ENCODE assay signal across 9 cellular contexts in the genomic region with DNA sequence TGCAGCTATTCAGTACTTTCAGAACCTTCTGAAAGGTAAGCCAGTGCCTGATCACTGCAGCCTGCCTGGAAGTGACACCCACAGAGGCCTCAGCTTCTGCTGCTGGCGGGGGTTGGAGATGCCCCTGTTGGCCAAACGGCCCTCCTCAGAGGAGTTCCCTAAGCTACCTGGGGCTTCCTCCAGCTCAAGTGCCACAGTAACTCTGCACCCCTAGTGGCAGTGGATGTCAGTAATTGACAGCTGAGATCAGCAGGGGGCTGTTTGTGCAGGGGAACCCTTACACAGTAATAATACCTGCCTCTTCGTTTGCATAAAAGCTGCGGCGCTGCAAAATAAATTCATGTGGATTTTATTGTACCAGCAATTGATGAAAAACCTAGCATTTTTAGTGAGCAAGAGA. TPM values are rescaled to one million over a fixed set of nuclear protein-coding genes. Genes with fewer than 3 reads are reported as not detected.
A peak's percentile ranks its signal among the peaks of the same experiment; 100 is the strongest.
DNase-seq lines count a peak whose midpoint lies in the region; ATAC-seq and TF ChIP-seq lines count a peak whose summit lies in the region.
"Had no signal": no experiment of that assay in that cellular context is flagged by ENCODE, and none has a peak within 500 bp of the region (broad histone marks: within the 10 kb centered on the region; RNA-seq: fewer than 3 reads in every experiment).

No MANE protein-coding gene starts in this region.

- H3K9me2 ChIP-seq in GM23338 (ENCODE audit: insufficient read depth) (no peaks in the 10 kb centered on the region), PC-3 (replicated peaks; ENCODE audit: low read length) (no peaks in the 10 kb centered on the region)

- H3K36me3 Mint-ChIP-seq in GM23338 (ENCODE audit: low read depth) (no peaks in the 10 kb centered on the region), nephron progenitor cell (ENCODE audit: low read depth) (no peaks in the 10 kb centered on the region)

- CTCF ChIA-PET in PC-3 (lab: Charles Lee) = interaction anchor here (0.7 kb wide), 1 partner anchor 58 kb away, joined by 3 read pairs; no protein-coding TSS in a partner anchor

- no peak overlapping the region for H3K27ac Mint-ChIP-seq in GM23338
- no peak overlapping the region for H3K27ac Mint-ChIP-seq in nephron progenitor cell

- H3K4me1 ChIP-seq in GM23338 (ENCODE audit: insufficient read depth) = no peaks in the 10 kb centered on the region
- no peaks in the 10 kb centered on the region for H3K4me1 ChIP-seq in PC-3 (ENCODE audit: insufficient read depth, low read length)
- no peaks in the 10 kb centered on the region for H3K4me1 ChIP-seq in sigmoid colon

- intact Hi-C loops in PC-3 (cut with micrococcal nuclease) (no loop called here), sigmoid colon (cut with DNase I) (no loop called here)

- H3K27me3 Mint-ChIP-seq in GM23338 (ENCODE audit: insufficient read depth, low read depth, poor library complexity) (peaks cover 6% of the 10 kb centered on the region), nephron progenitor cell (ENCODE audit: low read depth, poor library complexity) (no peaks in the 10 kb centered on the region)

- H3K4me2 ChIP-seq in GM23338 = no peak overlapping the region
- no peak overlapping the region for H3K4me2 ChIP-seq in PC-3 (ENCODE audit: low read length)

- H3K4me1 Mint-ChIP-seq in GM23338 (peaks cover 2% of the 10 kb centered on the region; the same call in 2 of the 3 replicates), nephron progenitor cell (peaks cover 18% of the 10 kb centered on the region)

- H3F3A ChIP-seq in GM23338 (replicated peaks; ENCODE audit: low read depth) (no peaks in the 10 kb centered on the region), PC-3 (ENCODE audit: low read length, unreplicated experiment) (no peaks in the 10 kb centered on the region)

- ATAC-seq in GM23338 (peak; percentile 88), PC-3 (peak; percentile 38; the same call in 1 of the 2 replicates)
- ATAC-seq: left cardiac atrium had no signal

- H3K27me3 ChIP-seq in GM23338 (ENCODE audit: insufficient read depth) (no peaks in the 10 kb centered on the region), PC-3 (ENCODE audit: low read length) (no peaks in the 10 kb centered on the region), sigmoid colon (peaks cover 0 to 24% (median 6%) of the 10 kb centered on the region in 3 donors)

- POLR2A ChIA-PET in PC-3 (lab: Charles Lee; ENCODE audit: unreplicated experiment) = no interaction called here

- no TSS peak for BruUV-seq in PC-3 (replicated peaks; lab: Mats Ljungman, UMichigan)

- no peak overlapping the region for H3K4me3 ChIP-seq in GM23338
- no peak overlapping the region for H3K4me3 ChIP-seq in PC-3 (ENCODE audit: low read length)
- no peak overlapping the region for H3K4me3 ChIP-seq in sigmoid colon

- H3K4me3 Mint-ChIP-seq in GM23338 = no peak overlapping the region
- H3K4me3 Mint-ChIP-seq in nephron progenitor cell = no peak overlapping the region

- TF ChIP-seq CTCF in GM23338 (conservative IDR thresholded peaks at IDR 0.05; ENCODE audit: low read depth in 2 of 2) (peak; percentile 16 to 23; a peak in 1 of 4 replicates), PC-3 (conservative IDR thresholded peaks at IDR 0.05; ENCODE audit: low read depth, low read length) (peak; percentile 35), nephron progenitor cell (IDR thresholded peaks at IDR 0.05) (peak; percentile 29), sigmoid colon (IDR thresholded peaks at IDR 0.05) (no peak)

- H4K20me1 ChIP-seq in GM23338 (replicated peaks; ENCODE audit: insufficient read depth) (no peaks in the 10 kb centered on the region), PC-3 (ENCODE audit: low read length) (no peaks in the 10 kb centered on the region)

- H2AFZ ChIP-seq in GM23338 (no peak overlapping the region), PC-3 (ENCODE audit: low read length) (no peak overlapping the region)

- no peak for TF ChIP-seq EP300 in sigmoid colon (IDR thresholded peaks at IDR 0.05)

- TF ChIP-seq POLR2A in sigmoid colon (IDR thresholded peaks at IDR 0.05) = no peak

- no peak overlapping the region for H3K27ac ChIP-seq in GM23338 (ENCODE audit: low read depth)
- H3K27ac ChIP-seq in PC-3 (ENCODE audit: low read length) = no peak overlapping the region
- no peak overlapping the region for H3K27ac ChIP-seq in sigmoid colon

- no peaks in the 10 kb centered on the region for H3K36me3 ChIP-seq in GM23338 (ENCODE audit: insufficient read depth)
- no peaks in the 10 kb centered on the region for H3K36me3 ChIP-seq in PC-3 (ENCODE audit: low read depth, low read length)
- H3K36me3 ChIP-seq in sigmoid colon = no peaks in the 10 kb centered on the region

- H3K79me2 ChIP-seq in GM23338 (replicated peaks; ENCODE audit: insufficient read depth) (no peaks in the 10 kb centered on the region), PC-3 (ENCODE audit: low read length) (no peaks in the 10 kb centered on the region)

- H3K9me3 Mint-ChIP-seq in GM23338 (no peaks in the 10 kb centered on the region), nephron progenitor cell (no peaks in the 10 kb centered on the region)

- H3K9ac ChIP-seq in PC-3 (ENCODE audit: low read length) = no peak overlapping the region

- WGBS in sigmoid colon, 2 donors = 55 to 59% methylated on average over 5 of the region's 5 CpGs

- DNase-seq in NCI-H748 (lab: John Stamatoyannopoulos, UW; ENCODE audit: unreplicated experiment) (peak; percentile 13), NCI-H748 treated with DMSO at 0.1 percent for 48 hours (lab: John Stamatoyannopoulos, UW) (no peak), GM23338 (ENCODE audit: low spot score) (peak; percentile 45), PC-3 (peak; percentile 4), nephron progenitor cell (no peak), sigmoid colon (no peak), globus pallidus (ENCODE audit: low spot score) (no peak)
- no peak for DNase-seq in activated CD4-positive, alpha-beta T cell treated with anti-CD3 and anti-CD28 coated beads, Interleukin-2, amount 50 U/mL, for 48 hours
- DNase-seq: left cardiac atrium had no signal

- no peaks in the 10 kb centered on the region for H3K9me3 ChIP-seq in PC-3 (ENCODE audit: low read length)
- no peaks in the 10 kb centered on the region for H3K9me3 ChIP-seq in sigmoid colon

TF ChIP-seq in GM23338, 12 proteins besides CTCF, POLR2A, EP300 and RAD21:
- TF ChIP-seq EZH2phosphoT487 (IDR thresholded peaks at IDR 0.05; ENCODE audit: unreplicated experiment) (no peak), EZH2 (IDR thresholded peaks at IDR 0.05; ENCODE audit: low read depth, unreplicated experiment) (no peak), JUNB (IDR thresholded peaks at IDR 0.05; ENCODE audit: unreplicated experiment) (no peak)
TF ChIP-seq in GM23338: peak in this region for 0.

RNA-seq across cellular contexts. Expression of gene TDRD12, which starts 28.9 kb away (rescaled TPM):
- 2.2 and 2.8 TPM in 2 replicates for total RNA-seq in GM23338 (2014; rRNA removed; shearing (Covaris generic))
- polyA plus RNA-seq in GM23338 (2016; fragmentation: Nextera tagmentation; extraction: Ambion mirVana) (0.68 and 1.0 TPM in 2 replicates), sigmoid colon (under 1 TPM in 1 of 3 donors, not detected in 2; 0.06 TPM)
- total RNA-seq in PC-3 (2014; rRNA removed) (0.23 TPM in 1 of 2 replicates, not detected in the other), sigmoid colon (1 to 10 TPM in 1 of 4 donors, under 1 TPM in 1, not detected in 2; 0.28 to 1.5 TPM)

RNA-seq across cellular contexts. Expression of gene NUDT19, which starts 56.9 kb away (rescaled TPM):
- total RNA-seq in GM23338 (2014; rRNA removed; shearing (Covaris generic)) = 3.5 and 3.9 TPM in 2 replicates
- 2.1 and 2.4 TPM in 2 replicates for polyA plus RNA-seq in GM23338 (2016; fragmentation: Nextera tagmentation; extraction: Ambion mirVana)
- total RNA-seq in PC-3 (2014; rRNA removed) = 13.3 TPM in 2 replicates
- 1 to 10 TPM; 6.1 to 6.9 (median 6.7) TPM for total RNA-seq in sigmoid colon
- polyA plus RNA-seq in sigmoid colon = 10 to 100 TPM in 1 of 3 donors, 1 to 10 TPM in 2; 6.6 to 10.7 (median 8.8) TPM

Comparison
In these comparisons a context has a peak if more than half of its experiments do, and no peak if none do; other contexts are left out.
1. DNase-seq: peak in NCI-H748 (single experiment), GM23338 (single experiment) and PC-3 (single experiment); none in NCI-H748 treated with DMSO at 0.1 percent for 48 hours (single experiment), nephron progenitor cell (single experiment), sigmoid colon (single experiment), globus pallidus (single experiment) and activated CD4-positive, alpha-beta T cell treated with anti-CD3 and anti-CD28 coated beads, Interleukin-2, amount 50 U/mL, for 48 hours (0 of 2).
2. CTCF ChIP-seq: peak in GM23338 (2 of 2), PC-3 (single experiment) and nephron progenitor cell (single experiment); none in sigmoid colon (0 of 4).